In genomic region chr4:153281476-153281875, GRCh38 we compare ENCODE assay signal across 28 cellular contexts.
"Had no signal": no experiment of that assay in that cellular context is flagged by ENCODE, and none has a peak within 500 bp of the region (broad histone marks: within the 10 kb centered on the region; RNA-seq: fewer than 3 reads in every experiment).

No MANE protein-coding gene starts in this region.

- H3K27me3 ChIP-seq: brain microvascular endothelial cell, gastrocnemius medialis, ovary, right atrium auricular region, spleen, testis, vagina had no signal

- H3K36me3 ChIP-seq: brain microvascular endothelial cell, ovary had no signal

- H3K27ac Mint-ChIP-seq: activated naive CD4-positive, alpha-beta T cell treated with anti-CD3 and anti-CD28 coated beads, Interleukin-2, amount 50 U/mL, for 72 hours; activated T-cell treated with anti-CD3 and anti-CD28 coated beads, Interleukin-2, amount 50 U/mL, for 24 hours; activated T-helper 17 cell treated with anti-CD3 and anti-CD28 coated beads, Interleukin-2, amount 50 U/mL, for 72 hours; natural killer cell; type B pancreatic cell had no signal

- H3K4me1 ChIP-seq: gastrocnemius medialis, psoas muscle, spleen, testis had no signal

- H3K4me3 ChIP-seq: gastrocnemius medialis, ovary, psoas muscle, right atrium auricular region, spleen, testis, vagina had no signal

- DNase-seq: activated CD4-positive, alpha-beta T cell treated with anti-CD3 and anti-CD28 coated beads, Interleukin-2, amount 50 U/mL, for 4 hours; activated CD8-positive, alpha-beta memory T cell treated with anti-CD3 and anti-CD28 coated beads for 24 hours; activated CD8-positive, alpha-beta memory T cell treated with anti-CD3 and anti-CD28 coated beads, Interleukin-2, amount 50 U/mL, for 4 hours; activated T-cell treated with anti-CD3 and anti-CD28 coated beads, Interleukin-2, amount 50 U/mL, for 24 hours; aorta; brain microvascular endothelial cell; central memory CD4-positive, alpha-beta T cell; dermis blood vessel endothelial cell; effector CD8-positive, alpha-beta T cell; gastrocnemius medialis; hippocampal formation; kidney glomerular epithelial cell; left ventricle myocardium superior; mammary epithelial cell; midbrain; natural killer cell; ovary; psoas muscle; spleen; stimulated activated CD4-positive, alpha-beta T cell treated with anti-CD3 and anti-CD28 coated beads, Interleukin-4, amount 100 ng/mL, for 1 hour; stimulated activated naive CD4-positive, alpha-beta T cell; testis had no signal

- H3K9me3 ChIP-seq: gastrocnemius medialis, ovary, testis, vagina had no signal

- H3K4me1 Mint-ChIP-seq: natural killer cell had no signal

- H3K4me3 Mint-ChIP-seq: activated T-cell treated with anti-CD3 and anti-CD28 coated beads, Interleukin-2, amount 50 U/mL, for 24 hours; activated T-helper 17 cell treated with anti-CD3 and anti-CD28 coated beads, Interleukin-2, amount 50 U/mL, for 72 hours; natural killer cell; type B pancreatic cell had no signal

- ATAC-seq: activated naive CD4-positive, alpha-beta T cell treated with anti-CD3 and anti-CD28 coated beads, Interleukin-2, amount 50 U/mL, for 72 hours; activated T-helper 17 cell treated with anti-CD3 and anti-CD28 coated beads, Interleukin-2, amount 50 U/mL, for 72 hours; esophagus mucosa; gastrocnemius medialis; left ventricle myocardium superior; natural killer cell; psoas muscle had no signal

- H3K36me3 Mint-ChIP-seq: activated naive CD4-positive, alpha-beta T cell treated with anti-CD3 and anti-CD28 coated beads, Interleukin-2, amount 50 U/mL, for 72 hours; natural killer cell had no signal

- H3K27ac ChIP-seq: brain microvascular endothelial cell, gastrocnemius medialis, ovary, psoas muscle, right atrium auricular region, spleen, testis, vagina had no signal

- H3K27me3 Mint-ChIP-seq: activated T-cell treated with anti-CD3 and anti-CD28 coated beads, Interleukin-2, amount 50 U/mL, for 24 hours; activated T-helper 17 cell treated with anti-CD3 and anti-CD28 coated beads, Interleukin-2, amount 50 U/mL, for 72 hours; type B pancreatic cell had no signal

- H3K9me3 Mint-ChIP-seq: activated naive CD4-positive, alpha-beta T cell treated with anti-CD3 and anti-CD28 coated beads, Interleukin-2, amount 50 U/mL, for 72 hours; activated T-helper 17 cell treated with anti-CD3 and anti-CD28 coated beads, Interleukin-2, amount 50 U/mL, for 72 hours; natural killer cell; type B pancreatic cell had no signal
